Comparison of ENCODE assay signal across 22 cellular contexts in genomic region chr6:73667798-73668197, GRCh38.
"Had no signal": no experiment of that assay in that cellular context is flagged by ENCODE, and none has a peak within 500 bp of the region (broad histone marks: within the 10 kb centered on the region; RNA-seq: fewer than 3 reads in every experiment).

No MANE protein-coding gene starts in this region.

- H3K4me3 Mint-ChIP-seq: activated B cell treated with CpG ODN at 0.5 μM for 24 hours; activated CD4-positive, alpha-beta memory T cell treated with anti-CD3 and anti-CD28 coated beads for 36 hours; activated CD8-positive, alpha-beta memory T cell treated with anti-CD3 and anti-CD28 coated beads, Interleukin-2, amount 10 ng/mL, durations not matched to agents 7 days and 5 days; activated naive CD4-positive, alpha-beta T cell treated with anti-CD3 and anti-CD28 coated beads for 36 hours; endodermal cell; stimulated activated naive B cell treated with anti-CD40 and anti-IgM and Interleukin-4, amounts not matched to agents 10 μg/mL and 1 μg/mL and 100 μg/mL, for 72 hours; T-helper 17 cell had no signal

- H3K36me3 Mint-ChIP-seq: activated CD4-positive, alpha-beta memory T cell treated with anti-CD3 and anti-CD28 coated beads for 36 hours; activated CD8-positive, alpha-beta memory T cell treated with anti-CD3 and anti-CD28 coated beads, Interleukin-2, amount 10 ng/mL, durations not matched to agents 7 days and 5 days; stimulated activated naive B cell treated with anti-CD40 and anti-IgM and Interleukin-4, amounts not matched to agents 10 μg/mL and 1 μg/mL and 100 μg/mL, for 72 hours had no signal

- DNase-seq: activated B cell treated with CpG ODN at 0.5 μM for 24 hours; activated CD4-positive, alpha-beta memory T cell treated with anti-CD3 and anti-CD28 coated beads for 36 hours; activated CD4-positive, alpha-beta T cell treated with anti-CD3 and anti-CD28 coated beads for 4 hours; activated CD8-positive, alpha-beta memory T cell treated with anti-CD3 and anti-CD28 coated beads, Interleukin-2, amount 10 ng/mL, durations not matched to agents 7 days and 5 days; activated effector memory CD4-positive, alpha-beta T cell treated with Interleukin-2 at 50 U/mL for 16 hours; activated naive CD4-positive, alpha-beta T cell treated with anti-CD3 and anti-CD28 coated beads for 36 hours; cerebellar nuclear complex; endodermal cell; head of caudate nucleus; hypothalamus; left cardiac atrium; nucleus accumbens; posterior cingulate gyrus; stimulated activated CD4-positive, alpha-beta T cell treated with anti-CD3 and anti-CD28 coated beads, Interleukin-15, amount 100 ng/mL, for 24 hours; stimulated activated naive B cell treated with anti-CD40 and anti-IgM and Interleukin-4, amounts not matched to agents 10 μg/mL and 1 μg/mL and 100 μg/mL, for 72 hours; SW 1271; T-helper 17 cell; thyroid gland; upper lobe of right lung had no signal

- H3K4me1 Mint-ChIP-seq: activated B cell treated with CpG ODN at 0.5 μM for 24 hours, endodermal cell, T-helper 17 cell had no signal

- ATAC-seq: activated CD8-positive, alpha-beta memory T cell treated with anti-CD3 and anti-CD28 coated beads, Interleukin-2, amount 10 ng/mL, durations not matched to agents 7 days and 5 days; gastroesophageal sphincter; left cardiac atrium; sciatic nerve; T-helper 17 cell; upper lobe of right lung had no signal

- H3K9me3 Mint-ChIP-seq: activated B cell treated with CpG ODN at 0.5 μM for 24 hours; activated CD4-positive, alpha-beta memory T cell treated with anti-CD3 and anti-CD28 coated beads for 36 hours; activated naive CD4-positive, alpha-beta T cell treated with anti-CD3 and anti-CD28 coated beads for 36 hours; endodermal cell; stimulated activated naive B cell treated with anti-CD40 and anti-IgM and Interleukin-4, amounts not matched to agents 10 μg/mL and 1 μg/mL and 100 μg/mL, for 72 hours had no signal

- FAIRE-seq: islet of Langerhans had no signal

- H3K27ac Mint-ChIP-seq: activated B cell treated with CpG ODN at 0.5 μM for 24 hours; activated CD4-positive, alpha-beta memory T cell treated with anti-CD3 and anti-CD28 coated beads for 36 hours; activated CD8-positive, alpha-beta memory T cell treated with anti-CD3 and anti-CD28 coated beads, Interleukin-2, amount 10 ng/mL, durations not matched to agents 7 days and 5 days; activated naive CD4-positive, alpha-beta T cell treated with anti-CD3 and anti-CD28 coated beads for 36 hours; endodermal cell; stimulated activated naive B cell treated with anti-CD40 and anti-IgM and Interleukin-4, amounts not matched to agents 10 μg/mL and 1 μg/mL and 100 μg/mL, for 72 hours; T-helper 17 cell had no signal
